Comparison of ENCODE assay signal across 7 cellular contexts in the genomic region with DNA sequence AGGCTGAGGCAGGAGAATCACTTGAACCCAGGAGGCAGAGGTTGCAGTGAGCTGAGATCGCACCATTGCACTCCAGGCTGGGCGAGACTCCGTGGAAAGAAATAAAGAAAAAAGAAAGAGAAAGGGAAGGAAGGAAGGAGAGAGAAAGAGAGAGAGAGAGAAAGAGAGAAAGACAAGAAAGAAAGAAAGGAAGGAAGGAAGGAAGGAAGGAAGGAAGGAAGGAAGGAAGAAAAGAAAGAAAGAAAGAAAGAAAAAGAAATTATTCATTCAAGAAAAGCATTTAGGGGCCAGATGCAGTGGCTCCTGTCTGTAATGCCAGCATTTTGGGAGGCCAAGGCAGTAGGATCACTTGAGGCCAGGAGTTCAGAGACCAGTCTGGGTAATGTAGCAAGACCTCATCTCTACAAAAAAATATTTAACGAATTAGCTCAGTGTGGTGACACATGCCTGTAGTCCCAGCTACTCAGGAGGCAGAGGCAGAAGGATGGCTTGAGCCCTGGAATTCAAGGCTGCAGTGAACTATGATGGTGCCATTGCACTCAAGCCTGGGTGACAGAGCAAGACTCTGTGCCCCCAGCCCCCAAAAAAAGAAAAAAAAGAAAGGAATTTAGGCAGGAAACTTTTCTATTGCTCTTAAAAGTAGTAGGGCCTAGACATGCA.
DNase-seq lines count a peak whose midpoint lies in the region; ATAC-seq and TF ChIP-seq lines count a peak whose summit lies in the region.
"Not testable (repeated sequence)": the region's sequence is repeated elsewhere in the genome, so short reads cannot be mapped to it uniquely, and the experiment has no call there.

No MANE protein-coding gene starts in this region.

- not testable (repeated sequence) for H4K8ac ChIP-seq in trophoblast cell (ENCODE audit: low read depth, low read length)

- H4K12ac ChIP-seq in trophoblast cell (ENCODE audit: low read depth, low read length) = not testable (repeated sequence)

- not testable (repeated sequence) for ATAC-seq in central memory CD8-positive, alpha-beta T cell (replicated peaks; ENCODE audit: extremely low read depth, poor library complexity, severe bottlenecking)

- TF ChIP-seq POLR2A in testis (IDR thresholded peaks at IDR 0.05) = not testable (repeated sequence)

- H3K79me2 ChIP-seq in SK-N-SH (ENCODE audit: insufficient read depth) = peaks cover 12% of the 10 kb centered on the region
- not testable (repeated sequence) for H3K79me2 ChIP-seq in trophoblast cell (ENCODE audit: control insufficient read depth, insufficient read depth, low read length, poor library complexity)

- 100% methylated on average over 4 of the region's 4 CpGs for WGBS in SK-N-SH (ENCODE audit: low lambda C conversion rate)
- no CpG with 5 or more reads among the region's 4 CpGs for WGBS in trophoblast cell (ENCODE audit: extremely low coverage, insufficient coverage, insufficient read length)
- 93 to 94% methylated on average over 4 of the region's 4 CpGs for WGBS in testis, 2 donors

- H3K4me2 ChIP-seq in SK-N-SH = 0 out of 2 replicates have a peak overlapping the region, but pooled peaks have one; percentile 51
- not testable (repeated sequence) for H3K4me2 ChIP-seq in trophoblast cell (ENCODE audit: low read length)

- not testable (repeated sequence) for H4K91ac ChIP-seq in trophoblast cell (ENCODE audit: low read depth, low read length)

- not testable (repeated sequence) for H3K14ac ChIP-seq in trophoblast cell (ENCODE audit: low read length)

- not testable (repeated sequence) for H3K36me3 Mint-ChIP-seq in activated T-helper 2 cell treated with anti-CD3 and anti-CD28 coated beads, Interferon-gamma antibody, Interleukin-2, Interleukin-4, amounts not matched to agents 10 μg/mL and 5 μg/mL and 100 μg/mL, durations not matched to agents 14 hours and 24 hours and 36 hours (ENCODE audit: low read depth); central memory CD8-positive, alpha-beta T cell (ENCODE audit: insufficient read depth)

- not testable (repeated sequence) for H2AK5ac ChIP-seq in trophoblast cell (ENCODE audit: low read length)

- TF ChIP-seq RAD21 in SK-N-SH (IDR thresholded peaks at IDR 0.05; ENCODE audit: low read length) = not testable (repeated sequence)

- H3K18ac ChIP-seq in trophoblast cell (ENCODE audit: low read length) = not testable (repeated sequence)

- H3K4me3 ChIP-seq in HEK293 (ENCODE audit: low read depth, low read length); SK-N-SH (ENCODE audit: low read depth in 2 of 2, low read length in 1 of 2); trophoblast cell (ENCODE audit: low read depth, low read length); testis: not testable (repeated sequence)

- not testable (repeated sequence) for H3K27me3 ChIP-seq in SK-N-SH (ENCODE audit: insufficient read depth); trophoblast cell (ENCODE audit: insufficient read depth, low read length); testis

- POLR2A ChIA-PET in HEK293 (lab: Yijun Ruan, JAX); SK-N-SH (lab: Yijun Ruan, JAX): not testable (repeated sequence)

- not testable (repeated sequence) for H3K4me1 ChIP-seq in HEK293 (ENCODE audit: control insufficient read depth, insufficient read depth, low read length); trophoblast cell (ENCODE audit: control insufficient read depth in 1 of 2, insufficient read depth in 2 of 2, low read length in 2 of 2); testis
- peaks cover 15 to 16% of the 10 kb centered on the region in 2 experiments; a peak in 3 of 4 replicates for H3K4me1 ChIP-seq in SK-N-SH (ENCODE audit: control insufficient read depth in 1 of 2, insufficient read depth in 2 of 2, low read depth in 1 of 2, low read length in 1 of 2)

- not testable (repeated sequence) for H2BK120ac ChIP-seq in trophoblast cell (ENCODE audit: insufficient read depth, low read length, poor library complexity)

- H3K79me1 ChIP-seq in trophoblast cell (ENCODE audit: low read length) = not testable (repeated sequence)

- not testable (repeated sequence) for H3K9me3 ChIP-seq in HEK293 (ENCODE audit: control insufficient read depth, insufficient read depth, low read depth, low read length); SK-N-SH; trophoblast cell (ENCODE audit: insufficient read depth, low read depth, low read length); testis

- not testable (repeated sequence) for H3K9me2 ChIP-seq in SK-N-SH

- not testable (repeated sequence) for H2AFZ ChIP-seq in SK-N-SH (ENCODE audit: low read depth); trophoblast cell (ENCODE audit: insufficient read depth, low read length, poor library complexity)

- CTCF ChIA-PET in HEK293 (lab: Yijun Ruan, JAX) (interaction anchor here (0.6 kb wide), 1 partner anchor 11 kb away, joined by 3 read pairs; no protein-coding TSS in a partner anchor), SK-N-SH (lab: Yijun Ruan, JAX) (interaction anchor here (1.7 kb wide), 1 partner anchor 12 kb away, joined by 5 read pairs; no protein-coding TSS in a partner anchor)

- H3K27ac ChIP-seq in HEK293 (ENCODE audit: extremely low read depth, low read depth, low read length); trophoblast cell (ENCODE audit: low read depth, low read length): not testable (repeated sequence)
- H3K27ac ChIP-seq in SK-N-SH (ENCODE audit: low read depth in 2 of 2, low read length in 1 of 2) (peak overlapping the region in 1 of 2 experiments; percentile 91; a peak in 1 of 4 replicates), testis (peak overlapping the region; percentile 36 to 50)

- H3K9ac ChIP-seq in SK-N-SH; trophoblast cell (ENCODE audit: low read length): not testable (repeated sequence)

- not testable (repeated sequence) for H2BK12ac ChIP-seq in trophoblast cell (ENCODE audit: low read length)

- not testable (repeated sequence) for H3K4ac ChIP-seq in trophoblast cell (ENCODE audit: low read depth, low read length)

- not testable (repeated sequence) for H3K4me1 Mint-ChIP-seq in activated T-helper 2 cell treated with anti-CD3 and anti-CD28 coated beads, Interferon-gamma antibody, Interleukin-2, Interleukin-4, amounts not matched to agents 10 μg/mL and 5 μg/mL and 100 μg/mL, durations not matched to agents 14 hours and 24 hours and 36 hours (ENCODE audit: low read depth)
- H3K4me1 Mint-ChIP-seq in central memory CD8-positive, alpha-beta T cell = peaks cover 14% of the 10 kb centered on the region

- not testable (repeated sequence) for H3K27me3 Mint-ChIP-seq in activated T-helper 2 cell treated with anti-CD3 and anti-CD28 coated beads, Interferon-gamma antibody, Interleukin-2, Interleukin-4, amounts not matched to agents 10 μg/mL and 5 μg/mL and 100 μg/mL, durations not matched to agents 14 hours and 24 hours and 36 hours (ENCODE audit: low read depth); central memory CD8-positive, alpha-beta T cell

- not testable (repeated sequence) for H3K23ac ChIP-seq in trophoblast cell (ENCODE audit: low read length)

- H3F3A ChIP-seq in SK-N-SH (replicated peaks; ENCODE audit: insufficient read depth) = peaks cover 18% of the 10 kb centered on the region

- H3K36me3 ChIP-seq in HEK293 (ENCODE audit: control insufficient read depth in 2 of 2, insufficient read depth in 1 of 2, low read length in 2 of 2); SK-N-SH (replicated peaks in 1 of 2; ENCODE audit: control insufficient read depth in 1 of 2, insufficient read depth in 2 of 2, low read length in 1 of 2); trophoblast cell (ENCODE audit: control insufficient read depth in 1 of 2, insufficient read depth in 2 of 2, low read length in 2 of 2); testis (ENCODE audit: low read depth, missing control alignments): not testable (repeated sequence)

- DNase-seq in EL = peak; percentile 40
- not testable (repeated sequence) for DNase-seq in SK-N-SH; activated T-helper 2 cell treated with anti-CD3 and anti-CD28 coated beads, Interferon-gamma antibody, Interleukin-2, Interleukin-4, amounts not matched to agents 10 μg/mL and 5 μg/mL and 100 μg/mL, durations not matched to agents 14 hours and 24 hours and 36 hours (ENCODE audit: low spot score); central memory CD8-positive, alpha-beta T cell (ENCODE audit: low spot score in 2 of 2); testis
- DNase-seq in trophoblast cell = peak; percentile 51 to 70

- H4K20me1 ChIP-seq in SK-N-SH (ENCODE audit: insufficient read depth) = not testable (repeated sequence)

- not testable (repeated sequence) for TF ChIP-seq EP300 in SK-N-SH (IDR thresholded peaks at IDR 0.05; ENCODE audit: borderline replicate concordance in 1 of 2, low read depth in 1 of 2, low read length in 1 of 2)

- not testable (repeated sequence) for H3K4me3 Mint-ChIP-seq in activated T-helper 2 cell treated with anti-CD3 and anti-CD28 coated beads, Interferon-gamma antibody, Interleukin-2, Interleukin-4, amounts not matched to agents 10 μg/mL and 5 μg/mL and 100 μg/mL, durations not matched to agents 14 hours and 24 hours and 36 hours (ENCODE audit: low read depth); central memory CD8-positive, alpha-beta T cell

- H2BK5ac ChIP-seq in trophoblast cell (ENCODE audit: low read depth, low read length, poor library complexity) = not testable (repeated sequence)

- not testable (repeated sequence) for TF ChIP-seq CTCF in HEK293 (tag by site-specific recombination; IDR thresholded peaks at IDR 0.05); SK-N-SH (IDR thresholded peaks at IDR 0.05); testis (IDR thresholded peaks at IDR 0.05)

- H3K9me3 Mint-ChIP-seq in activated T-helper 2 cell treated with anti-CD3 and anti-CD28 coated beads, Interferon-gamma antibody, Interleukin-2, Interleukin-4, amounts not matched to agents 10 μg/mL and 5 μg/mL and 100 μg/mL, durations not matched to agents 14 hours and 24 hours and 36 hours; central memory CD8-positive, alpha-beta T cell: not testable (repeated sequence)

- H3K27ac Mint-ChIP-seq in activated T-helper 2 cell treated with anti-CD3 and anti-CD28 coated beads, Interferon-gamma antibody, Interleukin-2, Interleukin-4, amounts not matched to agents 10 μg/mL and 5 μg/mL and 100 μg/mL, durations not matched to agents 14 hours and 24 hours and 36 hours = peak overlapping the region; percentile 11
- H3K27ac Mint-ChIP-seq in central memory CD8-positive, alpha-beta T cell (ENCODE audit: low read depth) = peak overlapping the region; percentile 38

- intact Hi-C loops in activated T-helper 2 cell treated with anti-CD3 and anti-CD28 coated beads, Interferon-gamma antibody, Interleukin-2, Interleukin-4, amounts not matched to agents 10 μg/mL and 5 μg/mL and 100 μg/mL, durations not matched to agents 14 hours and 24 hours and 36 hours (cut with micrococcal nuclease) = loop anchor here (1.0 kb wide), 1 partner anchor 12 kb away; no protein-coding TSS in a partner anchor
- intact Hi-C loops in testis (cut with DNase I; ENCODE audit: low total_unique reads) = not testable (repeated sequence)
